15 cellular contexts compared by ENCODE assay signal in genomic region chr21:31706562-31706961, GRCh38.
"Had no signal": no experiment of that assay in that cellular context is flagged by ENCODE, and none has a peak within 500 bp of the region (broad histone marks: within the 10 kb centered on the region; RNA-seq: fewer than 3 reads in every experiment).

No MANE protein-coding gene starts in this region.

- H3K27ac Mint-ChIP-seq: activated B cell treated with CpG ODN at 0.5 μM for 24 hours; activated CD4-positive, alpha-beta T cell treated with anti-CD3 and anti-CD28 coated beads, Interleukin-2, amount 10 ng/mL, durations not matched to agents 7 days and 5 days; nephron; stimulated activated naive CD8-positive, alpha-beta T cell treated with anti-CD3 and anti-CD28 coated beads, Interleukin-15, Interleukin-2, amounts not matched to agents 100 ng/mL and 50 ng/mL, for 24 hours had no signal

- H3K4me3 ChIP-seq: mucosa of descending colon, upper lobe of left lung had no signal

- H3K9me3 Mint-ChIP-seq: activated B cell treated with CpG ODN at 0.5 μM for 24 hours; activated CD4-positive, alpha-beta T cell treated with anti-CD3 and anti-CD28 coated beads, Interleukin-2, amount 10 ng/mL, durations not matched to agents 7 days and 5 days; nephron; stimulated activated naive CD8-positive, alpha-beta T cell treated with anti-CD3 and anti-CD28 coated beads, Interleukin-15, Interleukin-2, amounts not matched to agents 100 ng/mL and 50 ng/mL, for 24 hours had no signal

- ATAC-seq: esophagus mucosa, mucosa of descending colon, sciatic nerve, SK-N-SH treated with all-trans-retinoic acid at 6 μM for 48 hours had no signal

- H3K27me3 Mint-ChIP-seq: activated B cell treated with CpG ODN at 0.5 μM for 24 hours; activated CD4-positive, alpha-beta T cell treated with anti-CD3 and anti-CD28 coated beads, Interleukin-2, amount 10 ng/mL, durations not matched to agents 7 days and 5 days; stimulated activated naive CD8-positive, alpha-beta T cell treated with anti-CD3 and anti-CD28 coated beads, Interleukin-15, Interleukin-2, amounts not matched to agents 100 ng/mL and 50 ng/mL, for 24 hours had no signal

- H3K27me3 ChIP-seq: upper lobe of left lung had no signal

- H3K4me3 Mint-ChIP-seq: activated B cell treated with CpG ODN at 0.5 μM for 24 hours; activated CD4-positive, alpha-beta T cell treated with anti-CD3 and anti-CD28 coated beads, Interleukin-2, amount 10 ng/mL, durations not matched to agents 7 days and 5 days; nephron; stimulated activated naive CD8-positive, alpha-beta T cell treated with anti-CD3 and anti-CD28 coated beads, Interleukin-15, Interleukin-2, amounts not matched to agents 100 ng/mL and 50 ng/mL, for 24 hours had no signal

- DNase-seq: activated B cell treated with CpG ODN at 0.5 μM for 24 hours; activated CD4-positive, alpha-beta T cell treated with anti-CD3 and anti-CD28 coated beads, Interleukin-2, amount 10 ng/mL, durations not matched to agents 7 days and 5 days; activated effector memory CD4-positive, alpha-beta T cell treated with Interleukin-2 at 50 U/mL for 16 hours; activated naive CD4-positive, alpha-beta T cell treated with anti-CD3 and anti-CD28 coated beads, Interleukin-2, amount 50 U/mL, for 16 hours; activated T-cell treated with anti-CD3 and anti-CD28 coated beads for 4 hours; amniotic stem cell; islet precursor cell; mucosa of descending colon; T-helper 2 cell; upper lobe of left lung had no signal

- H3K27ac ChIP-seq: upper lobe of left lung had no signal
